ENCODE assay signal across 8 cellular contexts in genomic region chr11:315051-315481, GRCh38. TPM values are rescaled to one million over a fixed set of nuclear protein-coding genes. Genes with fewer than 3 reads are reported as not detected.
DNase-seq lines count a peak whose midpoint lies in the region; ATAC-seq and TF ChIP-seq lines count a peak whose summit lies in the region.

No MANE protein-coding gene starts in this region.

- H3K27ac Mint-ChIP-seq in activated CD8-positive, alpha-beta T cell treated with anti-CD3 and anti-CD28 coated beads for 36 hours = peak overlapping the region; percentile 91
- H3K27ac Mint-ChIP-seq in chondrocyte (ENCODE audit: unreplicated experiment) (no peak overlapping the region), Caco-2 (ENCODE audit: unreplicated experiment) (no peak overlapping the region)
- H3K27ac Mint-ChIP-seq in stimulated activated naive B cell treated with anti-CD40 and anti-IgM and Interleukin-4, amounts not matched to agents 10 μg/mL and 1 μg/mL and 100 μg/mL, for 72 hours = no peak overlapping the region

- H3K27ac ChIP-seq in right atrium auricular region = peak overlapping the region; percentile 84 to 88
- peak overlapping the region; percentile 55 for H3K27ac ChIP-seq in psoas muscle

- TF ChIP-seq CTCF in activated CD8-positive, alpha-beta T cell treated with anti-CD3 and anti-CD28 coated beads for 36 hours (IDR thresholded peaks at IDR 0.05) = no peak
- TF ChIP-seq CTCF in right atrium auricular region (IDR thresholded peaks at IDR 0.05) (no peak), psoas muscle (IDR thresholded peaks at IDR 0.05) (no peak), chondrocyte (IDR thresholded peaks at IDR 0.05) (no peak), Caco-2 (IDR thresholded peaks at IDR 0.05; ENCODE audit: insufficient read depth in 1 of 2, low read depth in 1 of 2, low read length in 1 of 2, severe bottlenecking in 1 of 2, unreplicated experiment in 1 of 2) (no peak)

- no TSS peak for BruUV-seq in Caco-2 (replicated peaks; lab: Mats Ljungman, UMichigan)

- POLR2A ChIA-PET in activated CD8-positive, alpha-beta T cell treated with anti-CD3 and anti-CD28 coated beads for 36 hours (lab: Charles Lee) = interaction anchor here (0.8 to 4.5 kb wide), 14 partner anchors 9 to 70 kb away, joined by 3 to 47 read pairs (median 10); partner anchors contain the start of genes IFITM2, NLRP6 and PGGHG
- POLR2A ChIA-PET in Caco-2 (lab: Charles Lee) = no interaction called here

- CTCF ChIA-PET in activated CD8-positive, alpha-beta T cell treated with anti-CD3 and anti-CD28 coated beads for 36 hours (lab: Charles Lee) = interaction anchor here (2.1 to 3.2 kb wide), 4 partner anchors 9 to 64 kb away, joined by 4 to 26 read pairs (median 15); no protein-coding TSS in a partner anchor
- CTCF ChIA-PET in Caco-2 (lab: Charles Lee) = interaction anchor here (3.0 kb wide), 1 partner anchor 9 kb away, joined by 15 read pairs; no protein-coding TSS in a partner anchor

- H3K27me3 ChIP-seq in right atrium auricular region = no peaks in the 10 kb centered on the region
- peaks cover 0 to 32% (median 5%) of the 10 kb centered on the region in 3 donors for H3K27me3 ChIP-seq in psoas muscle (ENCODE audit: insufficient read depth in 3 of 3, low read length in 2 of 3)
- no peaks in the 10 kb centered on the region for H3K27me3 ChIP-seq in Caco-2 (replicated peaks; ENCODE audit: control insufficient read depth, insufficient read depth, low read length)

- peaks cover 30% of the 10 kb centered on the region for H3K4me1 Mint-ChIP-seq in activated CD8-positive, alpha-beta T cell treated with anti-CD3 and anti-CD28 coated beads for 36 hours (ENCODE audit: low read depth)
- peaks cover 12% of the 10 kb centered on the region for H3K4me1 Mint-ChIP-seq in chondrocyte (ENCODE audit: low read depth)
- H3K4me1 Mint-ChIP-seq in Caco-2 (ENCODE audit: low read depth, unreplicated experiment) = peaks cover 12% of the 10 kb centered on the region
- H3K4me1 Mint-ChIP-seq in stimulated activated naive B cell treated with anti-CD40 and anti-IgM and Interleukin-4, amounts not matched to agents 10 μg/mL and 1 μg/mL and 100 μg/mL, for 72 hours = peaks cover 35 to 43% of the 10 kb centered on the region in 2 donors

- H3K9me3 ChIP-seq in right atrium auricular region (no peaks in the 10 kb centered on the region), psoas muscle (no peaks in the 10 kb centered on the region), Caco-2 (no peaks in the 10 kb centered on the region)

- peaks cover 0 to 47% of the 10 kb centered on the region in 2 donors for H3K4me1 ChIP-seq in right atrium auricular region
- peaks cover 9% of the 10 kb centered on the region for H3K4me1 ChIP-seq in psoas muscle
- H3K4me1 ChIP-seq in Caco-2 = peaks cover 9% of the 10 kb centered on the region

- H3K36me3 ChIP-seq in right atrium auricular region (peaks cover 3% of the 10 kb centered on the region), psoas muscle (ENCODE audit: insufficient read depth in 1 of 2, low read depth in 1 of 2) (no peaks in the 10 kb centered on the region), Caco-2 (ENCODE audit: control insufficient read depth, insufficient read depth, low read length) (no peaks in the 10 kb centered on the region)

- intact Hi-C loops in activated CD8-positive, alpha-beta T cell treated with anti-CD3 and anti-CD28 coated beads for 36 hours (cut with micrococcal nuclease) = loop anchor here (10.0 kb wide), 1 partner anchor 50 kb away; no protein-coding TSS in a partner anchor
- intact Hi-C loops in psoas muscle (cut with DNase I) (no loop called here), Caco-2 (cut with micrococcal nuclease; ENCODE audit: unreplicated experiment) (no loop called here)

- 56 to 61% (median 57%) methylated on average over 9 of the region's 9 CpGs for WGBS in psoas muscle, 3 donors

- ATAC-seq in activated CD8-positive, alpha-beta T cell treated with anti-CD3 and anti-CD28 coated beads for 36 hours = no peak
- ATAC-seq in psoas muscle = no peak
- ATAC-seq in stimulated activated naive B cell treated with anti-CD40 and anti-IgM and Interleukin-4, amounts not matched to agents 10 μg/mL and 1 μg/mL and 100 μg/mL, for 72 hours (replicated peaks) = no peak

- no peaks in the 10 kb centered on the region for H3K9me3 Mint-ChIP-seq in activated CD8-positive, alpha-beta T cell treated with anti-CD3 and anti-CD28 coated beads for 36 hours
- no peaks in the 10 kb centered on the region for H3K9me3 Mint-ChIP-seq in chondrocyte (ENCODE audit: low read depth)
- H3K9me3 Mint-ChIP-seq in Caco-2 (ENCODE audit: unreplicated experiment) = no peaks in the 10 kb centered on the region
- H3K9me3 Mint-ChIP-seq in stimulated activated naive B cell treated with anti-CD40 and anti-IgM and Interleukin-4, amounts not matched to agents 10 μg/mL and 1 μg/mL and 100 μg/mL, for 72 hours = no peaks in the 10 kb centered on the region

- DNase-seq in activated CD8-positive, alpha-beta T cell treated with anti-CD3 and anti-CD28 coated beads for 36 hours = peak; percentile 48
- no peak for DNase-seq in right atrium auricular region (ENCODE audit: low spot score)
- no peak for DNase-seq in psoas muscle
- DNase-seq in chondrocyte (ENCODE audit: low spot score) = no peak
- no peak for DNase-seq in OCI-M2 (lab: John Stamatoyannopoulos, UW; ENCODE audit: unreplicated experiment)
- no peak for DNase-seq in Caco-2
- DNase-seq in stimulated activated naive B cell treated with anti-CD40 and anti-IgM and Interleukin-4, amounts not matched to agents 10 μg/mL and 1 μg/mL and 100 μg/mL, for 72 hours = no peak

- peak overlapping the region; percentile 83 for H3K4me3 Mint-ChIP-seq in activated CD8-positive, alpha-beta T cell treated with anti-CD3 and anti-CD28 coated beads for 36 hours
- no peak overlapping the region for H3K4me3 Mint-ChIP-seq in chondrocyte (ENCODE audit: unreplicated experiment)
- H3K4me3 Mint-ChIP-seq in Caco-2 (ENCODE audit: unreplicated experiment) = no peak overlapping the region
- H3K4me3 Mint-ChIP-seq in stimulated activated naive B cell treated with anti-CD40 and anti-IgM and Interleukin-4, amounts not matched to agents 10 μg/mL and 1 μg/mL and 100 μg/mL, for 72 hours = peak overlapping the region in 1 of 2 donors; percentile 17

- peak overlapping the region; percentile 54 to 58 for H3K4me3 ChIP-seq in right atrium auricular region
- peak overlapping the region; percentile 67 for H3K4me3 ChIP-seq in psoas muscle
- no peak overlapping the region for H3K4me3 ChIP-seq in Caco-2 (ENCODE audit: low read depth, low read length)

- H3K36me3 Mint-ChIP-seq in activated CD8-positive, alpha-beta T cell treated with anti-CD3 and anti-CD28 coated beads for 36 hours (ENCODE audit: low read depth) = peaks cover 40% of the 10 kb centered on the region
- H3K36me3 Mint-ChIP-seq in chondrocyte (ENCODE audit: low read depth) = no peaks in the 10 kb centered on the region
- no peaks in the 10 kb centered on the region for H3K36me3 Mint-ChIP-seq in Caco-2 (ENCODE audit: insufficient read depth, unreplicated experiment)
- no peaks in the 10 kb centered on the region for H3K36me3 Mint-ChIP-seq in stimulated activated naive B cell treated with anti-CD40 and anti-IgM and Interleukin-4, amounts not matched to agents 10 μg/mL and 1 μg/mL and 100 μg/mL, for 72 hours

- H3K27me3 Mint-ChIP-seq in activated CD8-positive, alpha-beta T cell treated with anti-CD3 and anti-CD28 coated beads for 36 hours = no peaks in the 10 kb centered on the region
- H3K27me3 Mint-ChIP-seq in chondrocyte (ENCODE audit: low read depth) (peaks cover 13% of the 10 kb centered on the region), Caco-2 (ENCODE audit: insufficient read depth, unreplicated experiment) (no peaks in the 10 kb centered on the region)
- peaks cover 0 to 8% of the 10 kb centered on the region in 2 donors for H3K27me3 Mint-ChIP-seq in stimulated activated naive B cell treated with anti-CD40 and anti-IgM and Interleukin-4, amounts not matched to agents 10 μg/mL and 1 μg/mL and 100 μg/mL, for 72 hours

- peak; percentile 21 for TF ChIP-seq POLR2A in GM10847 (IDR thresholded peaks at IDR 0.05; ENCODE audit: extremely low read depth, insufficient read length)

RNA-seq across cellular contexts. Expression of gene IFITM1, which starts 1.2 kb away (rescaled TPM):
- 100 to 1,000 TPM; 296 to 304 TPM for total RNA-seq in activated CD8-positive, alpha-beta T cell treated with anti-CD3 and anti-CD28 coated beads for 36 hours
- total RNA-seq in right atrium auricular region (100 to 1,000 TPM in 1 of 2 donors, 10 to 100 TPM in 1; 82.3 to 241 TPM), psoas muscle (100 to 1,000 TPM in 1 of 4 donors, 10 to 100 TPM in 3; 44.0 to 105 (median 71.3) TPM), chondrocyte (1.0 to 3.3 TPM (median 1.6 TPM) in 3 replicates), Caco-2 (2022) (3.0 and 3.2 TPM in 2 replicates)
- polyA plus RNA-seq in psoas muscle = 100 to 1,000 TPM in 1 of 3 donors, 10 to 100 TPM in 2; 39.7 to 107 (median 69.7) TPM

RNA-seq across cellular contexts. Expression of gene IFITM3, which starts 5.6 kb away (rescaled TPM):
- total RNA-seq in activated CD8-positive, alpha-beta T cell treated with anti-CD3 and anti-CD28 coated beads for 36 hours = 10 to 100 TPM; 52.8 to 58.0 TPM
- total RNA-seq in right atrium auricular region (100 to 1,000 TPM; 156 to 372 TPM), psoas muscle (100 to 1,000 TPM; 136 to 234 (median 202) TPM), chondrocyte (377 to 394 TPM (median 392 TPM) in 3 replicates), Caco-2 (2022) (6.9 and 12.4 TPM in 2 replicates)
- 100 to 1,000 TPM; 186 to 557 (median 260) TPM for polyA plus RNA-seq in psoas muscle

RNA-seq across cellular contexts. Expression of gene IFITM2, which starts 7.5 kb away (rescaled TPM):
- 100 to 1,000 TPM; 540 to 549 TPM for total RNA-seq in activated CD8-positive, alpha-beta T cell treated with anti-CD3 and anti-CD28 coated beads for 36 hours
- total RNA-seq in right atrium auricular region (100 to 1,000 TPM; 120 to 296 TPM), psoas muscle (100 to 1,000 TPM; 131 to 161 (median 136) TPM), chondrocyte (100 to 109 TPM (median 107 TPM) in 3 replicates), Caco-2 (2022) (7.0 and 7.3 TPM in 2 replicates)
- 100 to 1,000 TPM; 109 to 371 (median 181) TPM for polyA plus RNA-seq in psoas muscle

RNA-seq across cellular contexts. Expression of gene IFITM5, which starts 15.7 kb away (rescaled TPM):
- not detected for total RNA-seq in activated CD8-positive, alpha-beta T cell treated with anti-CD3 and anti-CD28 coated beads for 36 hours
- not detected for total RNA-seq in right atrium auricular region
- total RNA-seq in psoas muscle = not detected
- polyA plus RNA-seq in psoas muscle = not detected
- total RNA-seq in chondrocyte = not detected in 3 replicates
- not detected in 2 replicates for total RNA-seq in Caco-2 (2022)

RNA-seq across cellular contexts. Expression of gene PGGHG, which starts 26.1 kb away (rescaled TPM):
- 100 to 1,000 TPM; 298 to 308 TPM for total RNA-seq in activated CD8-positive, alpha-beta T cell treated with anti-CD3 and anti-CD28 coated beads for 36 hours
- total RNA-seq in right atrium auricular region = 1 to 10 TPM; 4.9 to 9.4 TPM
- 1 to 10 TPM; 2.9 to 5.1 (median 3.9) TPM for total RNA-seq in psoas muscle
- polyA plus RNA-seq in psoas muscle = 1 to 10 TPM; 2.7 to 8.6 (median 4.0) TPM
- 35.6 to 49.5 TPM (median 49.4 TPM) in 3 replicates for total RNA-seq in chondrocyte
- total RNA-seq in Caco-2 (2022) = 59.6 and 66.5 TPM in 2 replicates

Comparison
In these comparisons a context has a peak if more than half of its experiments do, and no peak if none do; other contexts are left out.
1. RNA of gene IFITM1, which starts 1.2 kb away (total RNA-seq): 296 to 304 TPM in activated CD8-positive, alpha-beta T cell treated with anti-CD3 and anti-CD28 coated beads for 36 hours, 82.3 to 241 TPM in right atrium auricular region and 44.0 to 105 TPM in psoas muscle; 3.0 to 3.2 TPM in Caco-2 and 1.0 to 3.3 TPM in chondrocyte; every median in the first group is over 10 times any median in the second.
2. RNA of gene IFITM2, which starts 7.5 kb away (total RNA-seq): 540 to 549 TPM in activated CD8-positive, alpha-beta T cell treated with anti-CD3 and anti-CD28 coated beads for 36 hours, 120 to 296 TPM in right atrium auricular region, 131 to 161 TPM in psoas muscle and 100 to 109 TPM in chondrocyte; 7.0 to 7.3 TPM in Caco-2; every median in the first group is over 10 times any median in the second.